Comparison of ENCODE assay signal across 30 cellular contexts in genomic region chr3:14151471-14152083, GRCh38.
"Had no signal": no experiment of that assay in that cellular context is flagged by ENCODE, and none has a peak within 500 bp of the region (broad histone marks: within the 10 kb centered on the region; RNA-seq: fewer than 3 reads in every experiment).

No MANE protein-coding gene starts in this region.

- H3K4me1 ChIP-seq: colonic mucosa, left ventricle myocardium inferior, prostate gland, stomach, upper lobe of right lung had no signal

- H3K9me3 Mint-ChIP-seq: activated CD4-positive, alpha-beta memory T cell treated with anti-CD3 and anti-CD28 coated beads, Interleukin-2, amount 10 ng/mL, durations not matched to agents 7 days and 5 days; activated CD4-positive, alpha-beta T cell treated with anti-CD3 and anti-CD28 coated beads, Interleukin-2, amount 10 ng/mL, durations not matched to agents 7 days and 5 days; naive B cell; nephron progenitor cell; stimulated activated naive B cell treated with anti-CD40 and anti-IgM and Interleukin-4, amounts not matched to agents 10 μg/mL and 1 μg/mL and 100 μg/mL, for 72 hours had no signal

- H3K4me1 Mint-ChIP-seq: activated CD4-positive, alpha-beta memory T cell treated with anti-CD3 and anti-CD28 coated beads, Interleukin-2, amount 10 ng/mL, durations not matched to agents 7 days and 5 days; nephron progenitor cell had no signal

- H3K27me3 Mint-ChIP-seq: activated CD4-positive, alpha-beta memory T cell treated with anti-CD3 and anti-CD28 coated beads, Interleukin-2, amount 10 ng/mL, durations not matched to agents 7 days and 5 days; activated CD4-positive, alpha-beta T cell treated with anti-CD3 and anti-CD28 coated beads, Interleukin-2, amount 10 ng/mL, durations not matched to agents 7 days and 5 days; activated naive CD8-positive, alpha-beta T cell; naive B cell; stimulated activated naive B cell treated with anti-CD40 and anti-IgM and Interleukin-4, amounts not matched to agents 10 μg/mL and 1 μg/mL and 100 μg/mL, for 72 hours had no signal

- FAIRE-seq: bronchial epithelial cell, endometrium, frontal cortex, islet of Langerhans had no signal

- H3K27ac Mint-ChIP-seq: activated CD4-positive, alpha-beta memory T cell treated with anti-CD3 and anti-CD28 coated beads, Interleukin-2, amount 10 ng/mL, durations not matched to agents 7 days and 5 days; activated CD4-positive, alpha-beta T cell treated with anti-CD3 and anti-CD28 coated beads, Interleukin-2, amount 10 ng/mL, durations not matched to agents 7 days and 5 days; activated naive CD8-positive, alpha-beta T cell; stimulated activated naive B cell treated with anti-CD40 and anti-IgM and Interleukin-4, amounts not matched to agents 10 μg/mL and 1 μg/mL and 100 μg/mL, for 72 hours had no signal

- DNase-seq: activated CD4-positive, alpha-beta memory T cell treated with anti-CD3 and anti-CD28 coated beads, Interleukin-2, amount 10 ng/mL, durations not matched to agents 7 days and 5 days; activated CD4-positive, alpha-beta T cell treated with anti-CD3 and anti-CD28 coated beads, Interleukin-2, amount 10 ng/mL, durations not matched to agents 7 days and 5 days; activated effector memory CD4-positive, alpha-beta T cell treated with Interleukin-2 at 50 U/mL for 16 hours; activated naive CD4-positive, alpha-beta T cell treated with Interleukin-2 at 50 U/mL for 16 hours; anterior cingulate cortex; cerebellar nuclear complex; colonic mucosa; effector CD8-positive, alpha-beta T cell; left ventricle myocardium inferior; naive B cell; nephron progenitor cell; ovary; retina; stimulated activated CD4-positive, alpha-beta T cell treated with anti-CD3 and anti-CD28 coated beads, Interleukin-1b, Interleukin-23, amount 100 ng/mL, for 48 hours; stimulated activated CD4-positive, alpha-beta T cell treated with anti-CD3 and anti-CD28 coated beads, Interleukin-4, amount 100 ng/mL, for 4 hours; stimulated activated naive B cell treated with anti-CD40 and anti-IgM and Interleukin-4, amounts not matched to agents 10 μg/mL and 1 μg/mL and 100 μg/mL, for 72 hours; stomach; T-helper 9 cell; tibial artery; upper lobe of right lung; WERI-Rb-1 had no signal

- ATAC-seq: activated CD4-positive, CD25-positive, alpha-beta regulatory T cell treated with anti-CD3 and anti-CD28 coated beads, Interleukin-2, amount 50 U/mL, for 24 hours; stimulated activated naive B cell treated with anti-CD40 and anti-IgM and Interleukin-4, amounts not matched to agents 10 μg/mL and 1 μg/mL and 100 μg/mL, for 72 hours; upper lobe of right lung had no signal

- H3K9me3 ChIP-seq: colonic mucosa, left ventricle myocardium inferior, ovary, prostate gland, stomach, tibial artery, upper lobe of right lung had no signal

- H3K4me3 ChIP-seq: colonic mucosa, left ventricle myocardium inferior, ovary, prostate gland, smooth muscle cell, stomach, tibial artery, upper lobe of right lung had no signal

- H3K4me3 Mint-ChIP-seq: activated CD4-positive, alpha-beta memory T cell treated with anti-CD3 and anti-CD28 coated beads, Interleukin-2, amount 10 ng/mL, durations not matched to agents 7 days and 5 days; activated CD4-positive, alpha-beta T cell treated with anti-CD3 and anti-CD28 coated beads, Interleukin-2, amount 10 ng/mL, durations not matched to agents 7 days and 5 days; activated naive CD8-positive, alpha-beta T cell; nephron progenitor cell; stimulated activated naive B cell treated with anti-CD40 and anti-IgM and Interleukin-4, amounts not matched to agents 10 μg/mL and 1 μg/mL and 100 μg/mL, for 72 hours had no signal

- H3K4me2 ChIP-seq: smooth muscle cell had no signal

- H3K27ac ChIP-seq: colonic mucosa, epithelial cell of prostate, left ventricle myocardium inferior, ovary, prostate gland, stomach, tibial artery, upper lobe of right lung, WERI-Rb-1 had no signal

- H3K36me3 ChIP-seq: colonic mucosa, ovary had no signal

- H3K27me3 ChIP-seq: colonic mucosa, ovary, stomach, tibial artery, upper lobe of right lung had no signal
